8 cellular contexts compared by ENCODE assay signal in genomic region chr21:26845750-26846035, GRCh38. TPM values are rescaled to one million over a fixed set of nuclear protein-coding genes. Genes with fewer than 3 reads are reported as not detected.
A peak's percentile ranks its signal among the peaks of the same experiment; 100 is the strongest.
DNase-seq lines count a peak whose midpoint lies in the region; ATAC-seq and TF ChIP-seq lines count a peak whose summit lies in the region.

No MANE protein-coding gene starts in this region.

- H3K9me3 Mint-ChIP-seq in stimulated activated naive B cell treated with anti-CD40 and anti-IgM and Interleukin-4, amounts not matched to agents 10 μg/mL and 1 μg/mL and 100 μg/mL, for 72 hours = no peaks in the 10 kb centered on the region

- peak overlapping the region; percentile 82 for H3K4me3 Mint-ChIP-seq in stimulated activated naive B cell treated with anti-CD40 and anti-IgM and Interleukin-4, amounts not matched to agents 10 μg/mL and 1 μg/mL and 100 μg/mL, for 72 hours

- H3K27me3 ChIP-seq in HL-60 (ENCODE audit: insufficient read depth, poor library complexity, severe bottlenecking) (peaks cover 52% of the 10 kb centered on the region), adrenal gland (peaks cover 15% of the 10 kb centered on the region)

- WGBS in adrenal gland, 4 donors = 0 to 3% (median 1%) methylated on average over 9 of the region's 9 CpGs

- no peak for TF ChIP-seq POLR2A in adrenal gland (IDR thresholded peaks at IDR 0.05)

- H3K27ac ChIP-seq in HL-60 (replicated peaks) = no peak overlapping the region
- peak overlapping the region; percentile 53 to 94 (median 64) for H3K27ac ChIP-seq in adrenal gland

- H3K4me3 ChIP-seq in HL-60 (replicated peaks; ENCODE audit: insufficient read depth, low read length) (peak overlapping the region; percentile 50), adrenal gland (peak overlapping the region in 2 of 4 donors; percentile 20 to 54)

- H3K9me3 ChIP-seq in adrenal gland (replicated peaks in 1 of 3) = no peaks in the 10 kb centered on the region

- peaks cover 60 to 66% of the 10 kb centered on the region in 2 donors for H3K27me3 Mint-ChIP-seq in stimulated activated naive B cell treated with anti-CD40 and anti-IgM and Interleukin-4, amounts not matched to agents 10 μg/mL and 1 μg/mL and 100 μg/mL, for 72 hours

- H3K4me1 ChIP-seq in adrenal gland (replicated peaks in 1 of 2) = peaks cover 4 to 27% of the 10 kb centered on the region in 2 donors

- DNase-seq in HL-60 (ENCODE audit: low read depth in 1 of 2, low spot score in 1 of 2) (no peak), adrenal gland (no peak), iPS-NIHi11 (ENCODE audit: low spot score) (peak; percentile 27), kidney glomerular epithelial cell (lab: John Stamatoyannopoulos, UW) (no peak), hippocampal formation (lab: John Stamatoyannopoulos, UW) (no peak), T-helper 9 cell (no peak)
- DNase-seq in stimulated activated naive B cell treated with anti-CD40 and anti-IgM and Interleukin-4, amounts not matched to agents 10 μg/mL and 1 μg/mL and 100 μg/mL, for 72 hours = no peak

- H3K36me3 ChIP-seq in adrenal gland (replicated peaks in 1 of 2) = no peaks in the 10 kb centered on the region

- peaks cover 0 to 3% of the 10 kb centered on the region in 2 donors for H3K36me3 Mint-ChIP-seq in stimulated activated naive B cell treated with anti-CD40 and anti-IgM and Interleukin-4, amounts not matched to agents 10 μg/mL and 1 μg/mL and 100 μg/mL, for 72 hours

- peak overlapping the region; percentile 7 for H3K27ac Mint-ChIP-seq in stimulated activated naive B cell treated with anti-CD40 and anti-IgM and Interleukin-4, amounts not matched to agents 10 μg/mL and 1 μg/mL and 100 μg/mL, for 72 hours

- TF ChIP-seq CTCF in HL-60 (IDR thresholded peaks at IDR 0.05; ENCODE audit: insufficient read depth, low read length) = no peak
- TF ChIP-seq CTCF in adrenal gland (IDR thresholded peaks at IDR 0.05) = no peak

- no peak for ATAC-seq in stimulated activated naive B cell treated with anti-CD40 and anti-IgM and Interleukin-4, amounts not matched to agents 10 μg/mL and 1 μg/mL and 100 μg/mL, for 72 hours (replicated peaks)
- no peak for ATAC-seq in GM21526 (IDR thresholded peaks at IDR 0.05; ENCODE audit: low FRiP score, unreplicated experiment)

- intact Hi-C loops in adrenal gland (cut with DNase I) = loop anchor here in 1 of 2 donors (2.0 to 10.0 kb wide), 2 partner anchors 81 to 857 kb away; no protein-coding TSS in a partner anchor

- peaks cover 30 to 44% of the 10 kb centered on the region in 2 donors for H3K4me1 Mint-ChIP-seq in stimulated activated naive B cell treated with anti-CD40 and anti-IgM and Interleukin-4, amounts not matched to agents 10 μg/mL and 1 μg/mL and 100 μg/mL, for 72 hours

RNA-seq across cellular contexts. Expression of gene ADAMTS1, which starts 0.5 kb away (rescaled TPM):
- 100 to 1,000 TPM in 1 of 8 donors, 10 to 100 TPM in 7; 29.4 to 111 (median 45.8) TPM for total RNA-seq in adrenal gland
- 10 to 100 TPM; 29.6 to 71.8 (median 37.5) TPM for polyA plus RNA-seq in adrenal gland
